Comparison of ENCODE assay signal across 37 cellular contexts in the genomic region with DNA sequence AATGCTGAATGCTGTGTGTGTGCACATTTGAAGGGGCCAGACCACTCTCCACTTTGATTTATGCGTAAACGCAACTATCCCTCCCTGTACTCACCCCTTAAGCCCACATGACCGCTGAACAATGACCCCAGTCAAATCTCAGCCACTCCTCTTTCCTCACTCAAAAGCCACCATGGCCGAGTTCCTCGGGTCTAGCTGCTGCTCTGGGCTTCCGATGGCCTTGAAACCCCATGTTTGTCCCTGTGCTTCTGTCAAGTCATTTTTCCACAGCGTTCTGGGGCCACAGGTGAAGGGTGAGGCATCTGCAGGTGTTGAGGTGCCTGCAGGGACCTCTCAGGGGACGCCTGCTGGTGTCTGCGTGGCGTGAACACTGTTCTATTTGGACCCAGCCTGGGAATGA.
"Had no signal": no experiment of that assay in that cellular context is flagged by ENCODE, and none has a peak within 500 bp of the region (broad histone marks: within the 10 kb centered on the region; RNA-seq: fewer than 3 reads in every experiment).

No MANE protein-coding gene starts in this region.

- H3K27ac ChIP-seq: ascending aorta, cardiac muscle cell, WERI-Rb-1 had no signal

- H3K27ac Mint-ChIP-seq: activated CD4-positive, alpha-beta memory T cell treated with anti-CD3 and anti-CD28 coated beads, Interleukin-2, amount 10 ng/mL, durations not matched to agents 7 days and 5 days; activated CD4-positive, alpha-beta T cell treated with anti-CD3 and anti-CD28 coated beads for 36 hours; activated CD4-positive, alpha-beta T cell treated with anti-CD3 and anti-CD28 coated beads, Interleukin-2, amount 10 ng/mL, durations not matched to agents 7 days and 5 days; activated CD8-positive, alpha-beta memory T cell treated with anti-CD3 and anti-CD28 coated beads, Interleukin-2, amount 10 ng/mL, durations not matched to agents 7 days and 5 days; activated CD8-positive, alpha-beta T cell treated with anti-CD3 and anti-CD28 coated beads, Interleukin-2, amount 10 ng/mL, durations not matched to agents 7 days and 5 days; activated naive CD4-positive, alpha-beta T cell treated with anti-CD3 and anti-CD28 coated beads, Interleukin-2, amount 10 ng/mL, durations not matched to agents 7 days and 5 days; activated naive CD4-positive, alpha-beta T cell treated with anti-CD3 and anti-CD28 coated beads, Interleukin-2, amount 50 U/mL, for 24 hours; activated naive CD8-positive, alpha-beta T cell; activated naive CD8-positive, alpha-beta T cell treated with anti-CD3 and anti-CD28 coated beads, Interleukin-2, amount 10 ng/mL, durations not matched to agents 7 days and 5 days; activated naive CD8-positive, alpha-beta T cell treated with anti-CD3 and anti-CD28 coated beads, Interleukin-2, amount 50 U/mL, for 24 hours; activated T-cell treated with anti-CD3 and anti-CD28 coated beads, Interleukin-2, amount 50 U/mL, for 24 hours; activated T-helper 2 cell treated with anti-CD3 and anti-CD28 coated beads, Interferon-gamma antibody, Interleukin-2, Interleukin-4, amounts not matched to agents 10 μg/mL and 5 μg/mL and 100 μg/mL, durations not matched to agents 14 hours and 24 hours and 36 hours; T-helper 1 cell treated with Interleukin-12 subunit alpha and Interleukin-12 subunit beta and Interleukin-4 antibody, amounts not matched to agents 30 μg/mL and 1 μg/mL, for 36 hours; T-helper 2 cell treated with Interferon-gamma antibody and Interleukin-4, amounts not matched to agents 5 μg/mL and 100 μg/mL, for 36 hours; WTC11 had no signal

- DNase-seq: activated CD4-positive, alpha-beta memory T cell treated with anti-CD3 and anti-CD28 coated beads, Interleukin-2, amount 10 ng/mL, durations not matched to agents 7 days and 5 days; activated CD4-positive, alpha-beta T cell treated with anti-CD3 and anti-CD28 coated beads for 1 hour; activated CD4-positive, alpha-beta T cell treated with anti-CD3 and anti-CD28 coated beads for 36 hours; activated CD4-positive, alpha-beta T cell treated with anti-CD3 and anti-CD28 coated beads for 48 hours; activated CD4-positive, alpha-beta T cell treated with anti-CD3 and anti-CD28 coated beads, Interleukin-2, amount 10 ng/mL, durations not matched to agents 7 days and 5 days; activated CD4-positive, alpha-beta T cell treated with anti-CD3 and anti-CD28 coated beads, Interleukin-2, amount 50 U/mL, for 48 hours; activated CD4-positive, CD25-positive, alpha-beta regulatory T cell; activated CD8-positive, alpha-beta memory T cell treated with anti-CD3 and anti-CD28 coated beads for 24 hours; activated CD8-positive, alpha-beta memory T cell treated with anti-CD3 and anti-CD28 coated beads, Interleukin-2, amount 10 ng/mL, durations not matched to agents 7 days and 5 days; activated CD8-positive, alpha-beta memory T cell treated with anti-CD3 and anti-CD28 coated beads, Interleukin-2, amount 50 U/mL, for 48 hours; activated CD8-positive, alpha-beta T cell treated with anti-CD3 and anti-CD28 coated beads, Interleukin-2, amount 10 ng/mL, durations not matched to agents 7 days and 5 days; activated effector memory CD4-positive, alpha-beta T cell treated with Interleukin-2 at 50 U/mL for 16 hours; activated gamma-delta T cell; activated naive CD4-positive, alpha-beta T cell treated with anti-CD3 and anti-CD28 coated beads, Interleukin-2, amount 10 ng/mL, durations not matched to agents 7 days and 5 days; activated naive CD4-positive, alpha-beta T cell treated with Interleukin-2 at 50 U/mL for 16 hours; activated naive CD8-positive, alpha-beta T cell treated with anti-CD3 and anti-CD28 coated beads, Interleukin-2, amount 10 ng/mL, durations not matched to agents 7 days and 5 days; activated naive CD8-positive, alpha-beta T cell treated with anti-CD3 and anti-CD28 coated beads, Interleukin-2, amount 50 U/mL, for 24 hours; activated T-cell treated with anti-CD3 and anti-CD28 coated beads, Interleukin-2, amount 50 U/mL, for 24 hours; activated T-cell treated with anti-CD3 and anti-CD28 coated beads, Interleukin-2, amount 50 U/mL, for 48 hours; amygdala; anterior cingulate cortex; caudate nucleus; cerebellar nuclear complex; T-helper 1 cell; T-helper 2 cell; T-helper 9 cell; WERI-Rb-1 had no signal

- H3K4me3 Mint-ChIP-seq: activated CD4-positive, alpha-beta memory T cell treated with anti-CD3 and anti-CD28 coated beads, Interleukin-2, amount 10 ng/mL, durations not matched to agents 7 days and 5 days; activated CD4-positive, alpha-beta T cell treated with anti-CD3 and anti-CD28 coated beads for 36 hours; activated CD4-positive, alpha-beta T cell treated with anti-CD3 and anti-CD28 coated beads, Interleukin-2, amount 10 ng/mL, durations not matched to agents 7 days and 5 days; activated CD8-positive, alpha-beta memory T cell treated with anti-CD3 and anti-CD28 coated beads, Interleukin-2, amount 10 ng/mL, durations not matched to agents 7 days and 5 days; activated CD8-positive, alpha-beta T cell treated with anti-CD3 and anti-CD28 coated beads, Interleukin-2, amount 10 ng/mL, durations not matched to agents 7 days and 5 days; activated naive CD4-positive, alpha-beta T cell treated with anti-CD3 and anti-CD28 coated beads, Interleukin-2, amount 10 ng/mL, durations not matched to agents 7 days and 5 days; activated naive CD4-positive, alpha-beta T cell treated with anti-CD3 and anti-CD28 coated beads, Interleukin-2, amount 50 U/mL, for 24 hours; activated naive CD8-positive, alpha-beta T cell; activated naive CD8-positive, alpha-beta T cell treated with anti-CD3 and anti-CD28 coated beads, Interleukin-2, amount 10 ng/mL, durations not matched to agents 7 days and 5 days; activated naive CD8-positive, alpha-beta T cell treated with anti-CD3 and anti-CD28 coated beads, Interleukin-2, amount 50 U/mL, for 24 hours; activated T-cell treated with anti-CD3 and anti-CD28 coated beads, Interleukin-2, amount 50 U/mL, for 24 hours; brain; central memory CD8-positive, alpha-beta T cell; T-helper 1 cell treated with Interleukin-12 subunit alpha and Interleukin-12 subunit beta and Interleukin-4 antibody, amounts not matched to agents 30 μg/mL and 1 μg/mL, for 36 hours; T-helper 2 cell treated with Interferon-gamma antibody and Interleukin-4, amounts not matched to agents 5 μg/mL and 100 μg/mL, for 36 hours; WTC11 had no signal

- H3K4me3 ChIP-seq: ascending aorta, cardiac muscle cell had no signal

- H3K9me3 ChIP-seq: ascending aorta had no signal

- H3K4me1 Mint-ChIP-seq: activated CD4-positive, alpha-beta memory T cell treated with anti-CD3 and anti-CD28 coated beads, Interleukin-2, amount 10 ng/mL, durations not matched to agents 7 days and 5 days; activated CD4-positive, alpha-beta T cell treated with anti-CD3 and anti-CD28 coated beads for 36 hours; activated CD4-positive, alpha-beta T cell treated with anti-CD3 and anti-CD28 coated beads, Interleukin-2, amount 10 ng/mL, durations not matched to agents 7 days and 5 days; activated CD8-positive, alpha-beta memory T cell treated with anti-CD3 and anti-CD28 coated beads, Interleukin-2, amount 10 ng/mL, durations not matched to agents 7 days and 5 days; activated naive CD4-positive, alpha-beta T cell treated with anti-CD3 and anti-CD28 coated beads, Interleukin-2, amount 10 ng/mL, durations not matched to agents 7 days and 5 days; activated naive CD4-positive, alpha-beta T cell treated with anti-CD3 and anti-CD28 coated beads, Interleukin-2, amount 50 U/mL, for 24 hours; activated naive CD8-positive, alpha-beta T cell treated with anti-CD3 and anti-CD28 coated beads, Interleukin-2, amount 50 U/mL, for 24 hours; brain; central memory CD8-positive, alpha-beta T cell; WTC11 had no signal

- H3K36me3 ChIP-seq: ascending aorta, cardiac muscle cell, WERI-Rb-1 had no signal

- H3K4me1 ChIP-seq: ascending aorta had no signal

- H3K36me3 Mint-ChIP-seq: activated CD8-positive, alpha-beta memory T cell treated with anti-CD3 and anti-CD28 coated beads, Interleukin-2, amount 10 ng/mL, durations not matched to agents 7 days and 5 days; activated naive CD4-positive, alpha-beta T cell treated with anti-CD3 and anti-CD28 coated beads, Interleukin-2, amount 10 ng/mL, durations not matched to agents 7 days and 5 days; activated naive CD4-positive, alpha-beta T cell treated with anti-CD3 and anti-CD28 coated beads, Interleukin-2, amount 50 U/mL, for 24 hours; activated naive CD8-positive, alpha-beta T cell; activated naive CD8-positive, alpha-beta T cell treated with anti-CD3 and anti-CD28 coated beads, Interleukin-2, amount 10 ng/mL, durations not matched to agents 7 days and 5 days had no signal

- H3K9me3 Mint-ChIP-seq: activated CD4-positive, alpha-beta memory T cell treated with anti-CD3 and anti-CD28 coated beads, Interleukin-2, amount 10 ng/mL, durations not matched to agents 7 days and 5 days; activated CD4-positive, alpha-beta T cell treated with anti-CD3 and anti-CD28 coated beads, Interleukin-2, amount 10 ng/mL, durations not matched to agents 7 days and 5 days; activated naive CD4-positive, alpha-beta T cell treated with anti-CD3 and anti-CD28 coated beads, Interleukin-2, amount 10 ng/mL, durations not matched to agents 7 days and 5 days; activated naive CD4-positive, alpha-beta T cell treated with anti-CD3 and anti-CD28 coated beads, Interleukin-2, amount 50 U/mL, for 24 hours; activated T-cell treated with anti-CD3 and anti-CD28 coated beads, Interleukin-2, amount 50 U/mL, for 24 hours; activated T-helper 2 cell treated with anti-CD3 and anti-CD28 coated beads, Interferon-gamma antibody, Interleukin-2, Interleukin-4, amounts not matched to agents 10 μg/mL and 5 μg/mL and 100 μg/mL, durations not matched to agents 14 hours and 24 hours and 36 hours; central memory CD8-positive, alpha-beta T cell; T-helper 1 cell treated with Interleukin-12 subunit alpha and Interleukin-12 subunit beta and Interleukin-4 antibody, amounts not matched to agents 30 μg/mL and 1 μg/mL, for 36 hours; T-helper 2 cell treated with Interferon-gamma antibody and Interleukin-4, amounts not matched to agents 5 μg/mL and 100 μg/mL, for 36 hours; WTC11 had no signal

- H3K27me3 ChIP-seq: ascending aorta, cardiac muscle cell had no signal
